ENCODE assay signal across 20 cellular contexts in the genomic region with DNA sequence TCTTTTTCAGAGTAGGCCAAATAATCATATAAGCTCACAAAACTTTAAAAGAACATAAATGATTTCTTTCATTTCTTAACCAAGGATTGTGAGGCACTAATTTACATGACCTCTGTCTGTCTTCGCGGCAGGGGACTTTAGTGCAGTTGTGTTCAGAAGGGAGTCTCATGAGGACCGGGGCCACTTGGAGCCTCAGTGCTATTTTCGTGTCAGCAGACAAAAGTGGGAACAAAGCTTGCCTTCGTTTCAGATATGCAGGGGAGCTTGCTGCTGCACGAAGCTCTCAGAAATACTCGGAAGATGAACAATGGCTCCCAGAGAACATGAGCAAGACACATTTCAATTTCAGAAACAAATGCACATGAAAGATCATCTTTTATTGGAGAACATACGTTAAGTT.
"Had no signal": no experiment of that assay in that cellular context is flagged by ENCODE, and none has a peak within 500 bp of the region (broad histone marks: within the 10 kb centered on the region; RNA-seq: fewer than 3 reads in every experiment).

No MANE protein-coding gene starts in this region.

- H3K27ac Mint-ChIP-seq: mesothelial cell of epicardium, naive B cell had no signal

- ATAC-seq: gastrocnemius medialis, heart right ventricle, left cardiac atrium, left lung, lower lobe of right lung, mucosa of descending colon had no signal

- H3K36me3 Mint-ChIP-seq: mesothelial cell of epicardium, naive B cell had no signal

- H3K4me3 ChIP-seq: coronary artery, dorsolateral prefrontal cortex, esophagus squamous epithelium, gastrocnemius medialis, heart right ventricle, left lung, lower lobe of right lung, mucosa of descending colon had no signal

- H3K4me1 ChIP-seq: esophagus squamous epithelium, gastrocnemius medialis, left lung, lower lobe of right lung had no signal

- H3K9me3 Mint-ChIP-seq: mesothelial cell of epicardium had no signal

- H3K9me3 ChIP-seq: esophagus squamous epithelium, gastrocnemius medialis, heart right ventricle, left lung, lower lobe of right lung had no signal

- DNase-seq: dermis blood vessel endothelial cell; dorsolateral prefrontal cortex; effector CD4-positive, alpha-beta T cell; effector memory CD4-positive, alpha-beta T cell; esophagus squamous epithelium; foreskin fibroblast; foreskin melanocyte; gastrocnemius medialis; glutamatergic neuron; head of caudate nucleus; heart right ventricle; hippocampal formation; left cardiac atrium; left lung; lower lobe of right lung; mesenchymal stem cell; mucosa of descending colon; naive B cell had no signal

- H3K27ac ChIP-seq: coronary artery, dorsolateral prefrontal cortex, esophagus squamous epithelium, gastrocnemius medialis, heart right ventricle, left lung, lower lobe of right lung had no signal

- H3K27me3 ChIP-seq: esophagus squamous epithelium, gastrocnemius medialis, heart right ventricle, left lung had no signal

- H3K4me3 Mint-ChIP-seq: mesothelial cell of epicardium, naive B cell had no signal

- H3K36me3 ChIP-seq: esophagus squamous epithelium, gastrocnemius medialis, heart right ventricle, left lung, lower lobe of right lung had no signal

- H3K4me1 Mint-ChIP-seq: mesothelial cell of epicardium, naive B cell had no signal
